Comparison of ENCODE assay signal across 15 cellular contexts in genomic region chr1:212589434-212589833, GRCh38. TPM values are rescaled to one million over a fixed set of nuclear protein-coding genes. Genes with fewer than 3 reads are reported as not detected.
A peak's percentile ranks its signal among the peaks of the same experiment; 100 is the strongest.
DNase-seq lines count a peak whose midpoint lies in the region; ATAC-seq, FAIRE-seq and TF ChIP-seq lines count a peak whose summit lies in the region.
"Had no signal": no experiment of that assay in that cellular context is flagged by ENCODE, and none has a peak within 500 bp of the region (broad histone marks: within the 10 kb centered on the region; RNA-seq: fewer than 3 reads in every experiment).

No MANE protein-coding gene starts in this region.

- no peak for ATAC-seq in IMR-90 (ENCODE audit: low read depth)
- ATAC-seq in K562: no peak
- no peak for ATAC-seq in HG03565 (IDR thresholded peaks at IDR 0.05; ENCODE audit: unreplicated experiment)
- ATAC-seq: A549; CD8-positive, alpha-beta T cell; HCT116 had no signal

- H3K4me2 ChIP-seq in IMR-90 (ENCODE audit: low read depth, low read length): no peak overlapping the region
- H3K4me2 ChIP-seq in K562 (ENCODE audit: insufficient read depth, low read length): no peak overlapping the region
- H3K4me2 ChIP-seq: A549 had no signal

- no peak overlapping the region for H2BK120ac ChIP-seq in IMR-90 (ENCODE audit: low read depth, low read length)

- peaks cover 9% of the 10 kb centered on the region for H3K27me3 ChIP-seq in IMR-90 (ENCODE audit: control insufficient read depth, insufficient read depth, low read length)
- H3K27me3 ChIP-seq in K562 (ENCODE audit: control insufficient read depth in 2 of 2, insufficient read depth in 2 of 2, low read length in 2 of 2): peaks cover 38 to 52% of the 10 kb centered on the region in 2 experiments
- H3K27me3 ChIP-seq in ascending aorta: peaks cover 4% of the 10 kb centered on the region

- POLR2A ChIA-PET in IMR-90 (lab: Charles Lee; ENCODE audit: unreplicated experiment) (no interaction called here), K562 (lab: Yijun Ruan, JAX) (interaction anchor here (0.5 to 1.7 kb wide), 3 partner anchors 10 to 102 kb away, joined by 3 to 5 read pairs (median 4); no protein-coding TSS in a partner anchor)

- H3K4me3 ChIP-seq in IMR-90 (ENCODE audit: insufficient read depth, low read depth, low read length) (no peak overlapping the region), K562 (no peak overlapping the region), ascending aorta (no peak overlapping the region)
- H3K4me3 ChIP-seq: A549, GM23248 had no signal

- no peak for DNase-seq in IMR-90
- no peak for DNase-seq in K562 (ENCODE audit: extremely low read depth in 1 of 4, low spot score in 3 of 4)
- peak; percentile 23 for DNase-seq in renal cortical epithelial cell (ENCODE audit: low read depth)
- no peak for DNase-seq in ascending aorta (ENCODE audit: low spot score in 2 of 2)
- DNase-seq: CD8-positive, alpha-beta T cell; COR-L47; DMS153; DMS79 treated with DMSO at 0.1 percent for 48 hours; EL; GM23248 had no signal

- no peak overlapping the region for H2BK5ac ChIP-seq in IMR-90 (ENCODE audit: low read depth, low read length, poor library complexity, severe bottlenecking)

- H3K27ac ChIP-seq in IMR-90 (ENCODE audit: insufficient read depth, low read length) (no peak overlapping the region), K562 (ENCODE audit: extremely low read depth, low read depth, low read length) (no peak overlapping the region), ascending aorta (no peak overlapping the region)
- H3K27ac ChIP-seq: A549, GM23248 had no signal

- H3K79me1 ChIP-seq in IMR-90 (ENCODE audit: low read depth in 1 of 2, low read length in 2 of 2): no peaks in the 10 kb centered on the region

- no peak for TF ChIP-seq POLR2A in IMR-90 (IDR thresholded peaks at IDR 0.05; ENCODE audit: low read depth, low read length)
- TF ChIP-seq POLR2A in K562 (conservative IDR thresholded peaks at IDR 0.05): no peak

- no peak overlapping the region for H2AK9ac ChIP-seq in IMR-90 (replicated peaks; ENCODE audit: low read depth, low read length, poor library complexity)

- CTCF ChIA-PET in IMR-90 (lab: Yijun Ruan, JAX): interaction anchor here (0.6 kb wide), 1 partner anchor 17 kb away, joined by 4 read pairs; no protein-coding TSS in a partner anchor
- CTCF ChIA-PET in K562 (lab: Yijun Ruan, JAX; ENCODE audit: low intra/inter-chr PET ratio): no interaction called here

- H3K14ac ChIP-seq in IMR-90 (replicated peaks; ENCODE audit: low read depth, low read length): no peak overlapping the region

- no peak overlapping the region for H4K5ac ChIP-seq in IMR-90 (ENCODE audit: low read depth, low read length)

- no peak for TF ChIP-seq RAD21 in IMR-90 (IDR thresholded peaks at IDR 0.05; ENCODE audit: low read length)
- TF ChIP-seq RAD21 in Ishikawa (IDR thresholded peaks at IDR 0.05; ENCODE audit: low read depth): no peak
- no peak for TF ChIP-seq RAD21 in K562 (CRISPR knock-in tag; conservative IDR thresholded peaks at IDR 0.05 in 1 of 2, IDR thresholded peaks at IDR 0.05 in 1 of 2)

- H2AK5ac ChIP-seq in IMR-90 (ENCODE audit: low read depth, low read length): no peak overlapping the region

- BruUV-seq in IMR-90 (replicated peaks; lab: Mats Ljungman, UMichigan): no TSS peak
- no TSS peak for BruUV-seq in K562 (replicated peaks; lab: Mats Ljungman, UMichigan)

- no peak overlapping the region for H2BK15ac ChIP-seq in IMR-90 (ENCODE audit: low read depth, low read length)

- H3K18ac ChIP-seq in IMR-90 (ENCODE audit: low read depth, low read length): no peak overlapping the region

- no peak for FAIRE-seq in K562 (lab: Jason Lieb, UNC)
- FAIRE-seq: H54 had no signal

- 75% methylated on average over 1 of the region's 3 CpGs; no CpG with 5 or more reads in 1 of the 2 experiments for WGBS in IMR-90 (ENCODE audit: extremely low coverage in 2 of 2, insufficient read length in 1 of 2), 2 experiments
- WGBS in K562 (ENCODE audit: insufficient coverage, low coverage, missing lambda C conversion rate): 0% methylated on average over 3 of the region's 3 CpGs

- H3K4me1 ChIP-seq in IMR-90 (ENCODE audit: control insufficient read depth, insufficient read depth, low read length) (peaks cover 8% of the 10 kb centered on the region), K562 (replicated peaks in 1 of 2; ENCODE audit: control insufficient read depth in 2 of 2, insufficient read depth in 2 of 2, low read length in 2 of 2) (no peaks in the 10 kb centered on the region; a peak in 3 of 5 replicates), ascending aorta (no peaks in the 10 kb centered on the region)

- TF ChIP-seq CTCF in IMR-90 (conservative IDR thresholded peaks at IDR 0.05; ENCODE audit: low read depth, low read length) (no peak), K562 (IDR thresholded peaks at IDR 0.05 in 2 of 3, conservative IDR thresholded peaks at IDR 0.05 in 1 of 3; ENCODE audit: insufficient read depth in 2 of 3, low read depth in 1 of 3, low read length in 3 of 3) (no peak), ascending aorta (IDR thresholded peaks at IDR 0.05) (no peak)

- H4K91ac ChIP-seq in IMR-90 (ENCODE audit: insufficient read depth, low read depth, low read length): no peak overlapping the region

- H3K56ac ChIP-seq in IMR-90 (ENCODE audit: extremely low read depth, insufficient read depth, low read length): no peak overlapping the region

- no peaks in the 10 kb centered on the region for H3K79me2 ChIP-seq in K562 (ENCODE audit: control insufficient read depth, insufficient read depth, low read length)

- no peak overlapping the region for H2BK20ac ChIP-seq in IMR-90 (ENCODE audit: low read depth, low read length)

- H3K9me1 ChIP-seq in IMR-90 (ENCODE audit: insufficient read depth, low read length) (peaks cover 2% of the 10 kb centered on the region; the same call in 1 of the 2 replicates), K562 (ENCODE audit: control insufficient read depth, insufficient read depth, low read length) (no peaks in the 10 kb centered on the region)

- H3K9ac ChIP-seq in IMR-90 (ENCODE audit: low read depth, low read length) (no peak overlapping the region), K562 (ENCODE audit: insufficient read depth in 1 of 2, low read depth in 2 of 2, low read length in 2 of 2) (no peak overlapping the region)
- H3K9ac ChIP-seq: GM23248 had no signal

- no peak overlapping the region for H2AFZ ChIP-seq in IMR-90 (replicated peaks; ENCODE audit: low read length, poor library complexity)
- no peak overlapping the region for H2AFZ ChIP-seq in K562 (ENCODE audit: low read depth, low read length)
- H2AFZ ChIP-seq: GM23248 had no signal

- H3K9me3 ChIP-seq in IMR-90 (ENCODE audit: control insufficient read depth, insufficient read depth, low read length) (no peaks in the 10 kb centered on the region), K562 (replicated peaks; ENCODE audit: control insufficient read depth, insufficient read depth, low read depth, low read length) (no peaks in the 10 kb centered on the region), ascending aorta (no peaks in the 10 kb centered on the region)
- H3K9me3 ChIP-seq: A549 had no signal

- in situ Hi-C loops in IMR-90 (cut with MboI; ENCODE audit: low sequenced_read_pairs) (no loop called here), K562 (cut with MboI) (no loop called here)

- dilution Hi-C loops in IMR-90 (cut with HindIII; ENCODE audit: low sequenced_read_pairs, unreplicated experiment): no loop called here

- intact Hi-C loops in IMR-90 (cut with micrococcal nuclease) (no loop called here), K562 (cut with micrococcal nuclease) (no loop called here), ascending aorta (cut with DNase I) (no loop called here)

- no peak overlapping the region for H3K23ac ChIP-seq in IMR-90 (ENCODE audit: low read depth, low read length)

- no peak overlapping the region for H4K8ac ChIP-seq in IMR-90 (ENCODE audit: low read depth in 2 of 2, low read length in 2 of 2)

- H3K4ac ChIP-seq in IMR-90 (ENCODE audit: low read depth, low read length): no peak overlapping the region

- H4K20me1 ChIP-seq in IMR-90 (ENCODE audit: insufficient read depth, low read length): no peaks in the 10 kb centered on the region
- H4K20me1 ChIP-seq in K562 (replicated peaks; ENCODE audit: control insufficient read depth, insufficient read depth, low read length): 0 out of 2 replicates have a peak, but pooled peaks cover 6% of the 10 kb centered on the region

- TF ChIP-seq EP300 in Ishikawa (IDR thresholded peaks at IDR 0.05; ENCODE audit: borderline replicate concordance) (no peak), K562 (IDR thresholded peaks at IDR 0.05; ENCODE audit: low read length) (no peak)

- H3K36me3 ChIP-seq in IMR-90 (ENCODE audit: control insufficient read depth, insufficient read depth, low read length) (no peaks in the 10 kb centered on the region), K562 (ENCODE audit: control insufficient read depth, insufficient read depth, low read length) (no peaks in the 10 kb centered on the region), ascending aorta (no peaks in the 10 kb centered on the region)

TF ChIP-seq in Ishikawa, 13 proteins besides CTCF, POLR2A, EP300 and RAD21 (continues in another document):
- 0 out of 2 replicates have a peak, but pooled peaks have one; percentile 19 for TF ChIP-seq CEBPB (IDR thresholded peaks at IDR 0.05)

TF ChIP-seq in K562, 482 proteins besides CTCF, POLR2A, EP300 and RAD21 (continues in another document):
- TF ChIP-seq FOXJ2 (tag; IDR thresholded peaks at IDR 0.05): no peak

RNA-seq across cellular contexts. Expression of gene ATF3, which starts 19.1 kb away (rescaled TPM):
- 9.9 and 15.0 TPM in 2 replicates for total RNA-seq in IMR-90 (2012; rRNA removed)
- polyA plus RNA-seq in IMR-90 (2012; rRNA removed): 12.3 and 17.9 TPM in 2 replicates
- 13.7 and 26.0 TPM in 2 replicates for polyA plus RNA-seq in IMR-90 (2012; cell fraction: cytosol; rRNA removed)
- polyA plus RNA-seq in IMR-90 (2012; cell fraction: nucleus; rRNA removed; ENCODE audit: low replicate concordance): 98.0 and 356 TPM in 2 replicates
- 31.4 and 31.5 TPM in 2 replicates for total RNA-seq in K562 (2011; cell fraction: chromatin; rRNA removed; ENCODE audit: low replicate concordance)
- 21.5 and 24.3 TPM in 2 replicates for total RNA-seq in K562 (2011; cell fraction: nucleolus; rRNA removed)
- 32.1 and 39.3 TPM in 2 replicates for total RNA-seq in K562 (2011; cell fraction: nucleoplasm; rRNA removed)
- 17.2 and 19.8 TPM in 2 replicates for total RNA-seq in K562 (2014; rRNA removed)
- 25.9 and 32.7 TPM in 2 replicates for total RNA-seq in K562 (2014; rRNA removed; fragmentation: Illumina TruSeq; extraction: Trizol)
- 2.9 and 3.5 TPM in 2 replicates for total RNA-seq in K562 (2015; rRNA removed; fragmentation: Illumina TruSeq; extraction: Trizol)
- 21.8 and 27.6 TPM in 2 replicates for total RNA-seq in K562 (2021)
- polyA plus RNA-seq in K562 (2011; rRNA removed): 12.0 and 13.2 TPM in 2 replicates
- 5.6 and 9.8 TPM in 2 replicates for polyA plus RNA-seq in K562 (2011; cell fraction: cytosol; rRNA removed)
- polyA plus RNA-seq in K562 (2011; cell fraction: nucleus; rRNA removed): 15.2 and 16.0 TPM in 2 replicates
- polyA plus RNA-seq in K562 (2012): 10.8 and 39.2 TPM in 2 replicates
- 27.6 and 32.0 TPM in 2 replicates for polyA plus RNA-seq in K562 (2014; fragmentation: Illumina TruSeq; extraction: Trizol)
- 1 to 10 TPM; 6.1 to 6.8 TPM for polyA plus RNA-seq in K562 (2014; fragmentation: Nextera tagmentation; extraction: Ambion mirVana)
- polyA plus RNA-seq in K562 (2014; rRNA removed): 26.2 and 28.2 TPM in 2 replicates
- polyA minus RNA-seq in K562 (2011; rRNA and poly(A)+ RNA removed): 12.2 and 14.3 TPM in 2 replicates
- 4.9 and 7.1 TPM in 2 replicates for polyA minus RNA-seq in K562 (2011; cell fraction: cytosol; rRNA and poly(A)+ RNA removed)
- 14.4 and 22.3 TPM in 2 replicates for polyA minus RNA-seq in K562 (2011; cell fraction: nucleus; rRNA and poly(A)+ RNA removed)
- 21.6 and 34.6 TPM in 2 replicates for total RNA-seq in renal cortical epithelial cell
- 79.1 TPM for total RNA-seq in ascending aorta
